Comparison of ENCODE assay signal across 9 cellular contexts in the genomic region with DNA sequence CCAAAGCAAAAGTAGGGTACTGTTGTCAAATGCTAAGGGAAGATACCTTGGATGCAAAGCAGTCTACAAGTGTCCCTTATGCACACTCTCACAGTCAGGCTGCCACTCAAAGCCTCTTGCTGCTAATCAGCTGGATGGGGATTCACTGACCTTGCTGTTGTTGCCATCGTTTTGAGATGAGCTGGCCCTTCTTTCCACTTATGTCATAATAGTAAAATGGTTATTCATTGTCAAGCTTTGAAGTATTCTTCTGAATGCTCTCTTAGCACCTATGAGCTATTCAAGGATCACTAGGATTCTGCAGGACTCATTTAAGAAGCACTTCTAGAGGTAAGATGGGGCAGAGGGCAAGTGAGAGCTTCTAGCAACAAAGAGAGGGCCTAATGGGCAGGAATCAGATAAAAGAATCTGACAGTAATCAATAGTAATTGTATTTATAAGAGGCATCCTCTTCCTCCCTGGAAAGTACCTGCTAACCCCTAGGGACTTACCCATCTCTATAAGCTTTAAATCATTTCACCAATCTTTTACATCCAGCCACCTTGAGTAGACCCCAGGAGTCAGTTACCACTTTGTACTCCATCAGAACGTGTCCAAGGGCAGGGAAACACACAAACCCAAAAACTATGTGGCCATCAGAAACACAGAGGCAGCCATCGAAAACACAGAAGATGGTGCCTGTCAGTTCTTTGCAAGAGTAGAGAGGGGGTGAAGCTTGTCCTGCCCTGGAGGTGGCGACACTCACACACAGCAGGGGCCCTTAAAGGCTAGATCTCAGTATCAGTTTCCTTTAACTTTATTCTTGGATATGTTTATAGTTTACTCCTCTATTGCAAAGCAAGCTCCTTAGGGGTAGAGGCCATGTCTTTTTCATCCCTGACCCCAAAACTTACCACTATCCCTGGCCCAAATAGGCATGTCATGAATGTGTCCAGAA.
DNase-seq lines count a peak whose midpoint lies in the region; ATAC-seq and TF ChIP-seq lines count a peak whose summit lies in the region.
"Had no signal": no experiment of that assay in that cellular context is flagged by ENCODE, and none has a peak within 500 bp of the region (broad histone marks: within the 10 kb centered on the region; RNA-seq: fewer than 3 reads in every experiment).

No MANE protein-coding gene starts in this region.

- no peaks in the 10 kb centered on the region for H3K4me1 ChIP-seq in DOHH2 (ENCODE audit: control insufficient read depth, low read length)
- peaks cover 0 to 2% of the 10 kb centered on the region in 2 donors for H3K4me1 ChIP-seq in neuronal stem cell (ENCODE audit: control insufficient read depth in 2 of 2, insufficient read depth in 1 of 2, low read depth in 1 of 2, low read length in 2 of 2)
- H3K4me1 ChIP-seq in tibial nerve = peaks cover 0 to 9% (median 0%) of the 10 kb centered on the region in 4 donors

- no peak overlapping the region for H3K14ac ChIP-seq in neuronal stem cell (ENCODE audit: low read length)

- H4K91ac ChIP-seq in neuronal stem cell (ENCODE audit: low read depth, low read length, poor library complexity) = no peak overlapping the region

- no peak overlapping the region for H2AK5ac ChIP-seq in neuronal stem cell (ENCODE audit: low read depth, low read length)

- no peak for TF ChIP-seq POLR2A in tibial nerve (IDR thresholded peaks at IDR 0.05)

- H2BK5ac ChIP-seq in neuronal stem cell (ENCODE audit: low read length) = no peak overlapping the region

- no peak overlapping the region for H3K4ac ChIP-seq in neuronal stem cell (ENCODE audit: low read length)

- H3K4me3 ChIP-seq in DOHH2 (ENCODE audit: low read length) (no peak overlapping the region), HL-60 (replicated peaks; ENCODE audit: insufficient read depth, low read length) (no peak overlapping the region), neuronal stem cell (ENCODE audit: low read length in 2 of 2) (no peak overlapping the region), tibial nerve (no peak overlapping the region)

- H3K27me3 ChIP-seq in DOHH2 (ENCODE audit: control insufficient read depth, low read length) (peaks cover 24% of the 10 kb centered on the region), HL-60 (ENCODE audit: insufficient read depth, poor library complexity, severe bottlenecking) (no peaks in the 10 kb centered on the region), neuronal stem cell (ENCODE audit: control insufficient read depth in 3 of 3, insufficient read depth in 3 of 3, low read depth in 1 of 3, low read length in 3 of 3) (no peaks in the 10 kb centered on the region), tibial nerve (no peaks in the 10 kb centered on the region)

- H4K8ac ChIP-seq in neuronal stem cell (ENCODE audit: low read depth, low read length) = no peak overlapping the region

- peak; percentile 84 for TF ChIP-seq CTCF in DOHH2 (IDR thresholded peaks at IDR 0.05; ENCODE audit: low read depth, low read length, poor library complexity, severe bottlenecking)
- TF ChIP-seq CTCF in HL-60 (IDR thresholded peaks at IDR 0.05; ENCODE audit: insufficient read depth, low read length) = peak; percentile 33
- no peak for TF ChIP-seq CTCF in endothelial cell (IDR thresholded peaks at IDR 0.05; ENCODE audit: unreplicated experiment)
- TF ChIP-seq CTCF in tibial nerve (IDR thresholded peaks at IDR 0.05) = peak in 2 of 5 experiments; percentile 14 to 26

- H3K9me3 ChIP-seq in DOHH2 (ENCODE audit: control insufficient read depth, insufficient read depth, low read length) (no peaks in the 10 kb centered on the region), neuronal stem cell (replicated peaks in 1 of 2; ENCODE audit: control insufficient read depth in 2 of 2, insufficient read depth in 1 of 2, low read depth in 1 of 2, low read length in 2 of 2) (no peaks in the 10 kb centered on the region), tibial nerve (no peaks in the 10 kb centered on the region)

- H3K27me3 Mint-ChIP-seq in endothelial cell (ENCODE audit: unreplicated experiment) = no peaks in the 10 kb centered on the region

- H3K4me2 ChIP-seq in DOHH2 (ENCODE audit: low read length) = no peak overlapping the region
- no peak overlapping the region for H3K4me2 ChIP-seq in neuronal stem cell (ENCODE audit: insufficient read depth, low read length, poor library complexity, severe bottlenecking)

- ATAC-seq in GM21390 (IDR thresholded peaks at IDR 0.05; ENCODE audit: unreplicated experiment) = peak; percentile 70

- no peak for TF ChIP-seq EP300 in tibial nerve (IDR thresholded peaks at IDR 0.05)

- no peak overlapping the region for H3K4me3 Mint-ChIP-seq in endothelial cell (ENCODE audit: unreplicated experiment)
- H3K4me3 Mint-ChIP-seq: T-helper 1 cell treated with Interleukin-12 subunit alpha and Interleukin-12 subunit beta and Interleukin-4 antibody, amounts not matched to agents 30 μg/mL and 1 μg/mL, for 36 hours had no signal

- no peak overlapping the region for H2AFZ ChIP-seq in neuronal stem cell (ENCODE audit: low read length)

- H3F3A ChIP-seq in DOHH2 (ENCODE audit: control insufficient read depth, insufficient read depth) = no peaks in the 10 kb centered on the region

- no peak overlapping the region for H2BK12ac ChIP-seq in neuronal stem cell (ENCODE audit: low read length)

- no peak overlapping the region for H3K9ac ChIP-seq in neuronal stem cell (ENCODE audit: low read depth, low read length, poor library complexity)

- H2BK120ac ChIP-seq in neuronal stem cell (ENCODE audit: low read depth, low read length) = no peak overlapping the region

- WGBS in neuronal stem cell (ENCODE audit: extremely low coverage in 2 of 2, insufficient read length in 2 of 2, insufficient replicate concordance in 1 of 2), 2 donors = no CpG with 5 or more reads among the region's 4 CpGs
- 73 to 81% methylated on average over 4 of the region's 4 CpGs for WGBS in tibial nerve, 2 donors

- H3K79me1 ChIP-seq in neuronal stem cell (ENCODE audit: low read depth, low read length) = no peaks in the 10 kb centered on the region

- no peak overlapping the region for H3K23ac ChIP-seq in neuronal stem cell (ENCODE audit: low read depth, low read length, poor library complexity)

- peak overlapping the region; percentile 5 for H3K18ac ChIP-seq in neuronal stem cell (ENCODE audit: low read length)

- peaks cover under 1% of the 10 kb centered on the region for H3K4me1 Mint-ChIP-seq in endothelial cell (ENCODE audit: unreplicated experiment)

- H4K20me1 ChIP-seq in DOHH2 (ENCODE audit: control insufficient read depth, insufficient read depth, low read depth, low read length) = no peaks in the 10 kb centered on the region

- DNase-seq in HL-60 (ENCODE audit: low read depth in 1 of 2, low spot score in 1 of 2) (peak in 1 of 2 experiments; percentile 11), UCSD-AML1 (lab: John Stamatoyannopoulos, UW; ENCODE audit: unreplicated experiment) (peak; percentile 21), endothelial cell (ENCODE audit: low spot score) (peak; percentile 25), neuronal stem cell (ENCODE audit: low spot score) (no peak), tibial nerve (ENCODE audit: low spot score in 2 of 2) (no peak), NCI-H345 treated with DMSO at 0.1 percent for 48 hours (lab: John Stamatoyannopoulos, UW; ENCODE audit: unreplicated experiment) (no peak)

- H3K9me2 ChIP-seq in DOHH2 (replicated peaks; ENCODE audit: control insufficient read depth, low read length) = no peaks in the 10 kb centered on the region

- no peaks in the 10 kb centered on the region for H3K36me3 Mint-ChIP-seq in endothelial cell (ENCODE audit: low read depth, unreplicated experiment)

- no peaks in the 10 kb centered on the region for H3K79me2 ChIP-seq in DOHH2 (ENCODE audit: control insufficient read depth, low read length)

- H3K27ac ChIP-seq in DOHH2 (ENCODE audit: low read depth, low read length) = no peak overlapping the region
- H3K27ac ChIP-seq in HL-60 (replicated peaks) = no peak overlapping the region
- H3K27ac ChIP-seq in neuronal stem cell (replicated peaks; ENCODE audit: low read length) = no peak overlapping the region
- no peak overlapping the region for H3K27ac ChIP-seq in tibial nerve

- H2BK15ac ChIP-seq in neuronal stem cell (ENCODE audit: low read length) = no peak overlapping the region

- H3K36me3 ChIP-seq in DOHH2 (ENCODE audit: control insufficient read depth, low read length) = no peaks in the 10 kb centered on the region
- H3K36me3 ChIP-seq in neuronal stem cell (replicated peaks in 1 of 2; ENCODE audit: control insufficient read depth in 2 of 2, insufficient read depth in 2 of 2, low read length in 2 of 2) = no peaks in the 10 kb centered on the region
- H3K36me3 ChIP-seq in tibial nerve = no peaks in the 10 kb centered on the region

- no peaks in the 10 kb centered on the region for H3K9me3 Mint-ChIP-seq in endothelial cell (ENCODE audit: unreplicated experiment)
- H3K9me3 Mint-ChIP-seq: T-helper 1 cell treated with Interleukin-12 subunit alpha and Interleukin-12 subunit beta and Interleukin-4 antibody, amounts not matched to agents 30 μg/mL and 1 μg/mL, for 36 hours had no signal

- H3K27ac Mint-ChIP-seq in endothelial cell (ENCODE audit: unreplicated experiment) = no peak overlapping the region
- H3K27ac Mint-ChIP-seq: T-helper 1 cell treated with Interleukin-12 subunit alpha and Interleukin-12 subunit beta and Interleukin-4 antibody, amounts not matched to agents 30 μg/mL and 1 μg/mL, for 36 hours had no signal

Comparison
In these comparisons a context has a peak if more than half of its experiments do, and no peak if none do; other contexts are left out.
1. DNase-seq: peak in UCSD-AML1 (single experiment) and endothelial cell (single experiment); none in neuronal stem cell (single experiment), tibial nerve (0 of 2) and NCI-H345 treated with DMSO at 0.1 percent for 48 hours (single experiment).